In the genomic region with DNA sequence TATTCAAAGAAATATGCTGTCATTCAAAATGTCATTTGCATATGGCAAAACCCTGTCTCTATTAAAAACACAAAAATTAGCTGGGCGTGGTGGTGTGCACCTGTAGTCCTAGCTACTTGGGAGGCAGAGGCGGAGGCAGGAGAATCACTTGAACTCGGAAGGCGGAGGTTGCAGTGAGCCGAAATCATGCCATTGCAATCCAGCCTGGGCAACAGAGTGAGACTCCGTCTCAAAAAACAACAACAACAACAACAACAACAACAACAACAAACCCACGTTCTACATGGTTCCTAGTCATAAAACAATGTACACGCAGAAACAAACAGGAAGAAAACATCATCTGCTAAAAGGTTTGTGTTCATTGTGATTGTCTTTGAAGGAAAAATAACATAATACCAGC, we compare ENCODE assay signal across 1 cellular context.
TF ChIP-seq lines count a peak whose summit lies in the region.
"Not testable (repeated sequence)": the region's sequence is repeated elsewhere in the genome, so short reads cannot be mapped to it uniquely, and the experiment has no call there.

No MANE protein-coding gene starts in this region.

TF ChIP-seq in HepG2, 621 proteins besides CTCF, POLR2A, EP300 and RAD21:
- TF ChIP-seq ZNF280D (CRISPR knock-in tag; IDR thresholded peaks at IDR 0.05) (0 out of 2 replicates have a peak, but pooled peaks have one; percentile 28), ZNF543 (CRISPR knock-in tag; IDR thresholded peaks at IDR 0.05) (0 out of 2 replicates have a peak, but pooled peaks have one; percentile 3), FOXP1 (IDR thresholded peaks at IDR 0.05) (peak; percentile 86)
- not testable (repeated sequence) for TF ChIP-seq FOXP1 (CRISPR knock-in tag; IDR thresholded peaks at IDR 0.05)
